Comparison of ENCODE assay signal across 8 cellular contexts in genomic region chr14:56199095-56199975, GRCh38.
A peak's percentile ranks its signal among the peaks of the same experiment; 100 is the strongest.
DNase-seq lines count a peak whose midpoint lies in the region; ATAC-seq and TF ChIP-seq lines count a peak whose summit lies in the region.

No MANE protein-coding gene starts in this region.

- DNase-seq in NAMALWA (ENCODE audit: low spot score) (peak; percentile 13), fibroblast of gingiva (ENCODE audit: low read depth) (peak; percentile 98), sigmoid colon (peak; percentile 85), NCI-H146 (lab: John Stamatoyannopoulos, UW) (no peak), H7 (no peak)
- DNase-seq in stimulated activated naive CD8-positive, alpha-beta T cell treated with anti-CD3 and anti-CD28 coated beads, Interleukin-15, Interleukin-2, amounts not matched to agents 100 U/mL and 50 U/mL, for 24 hours, result no peak

- H3K9ac ChIP-seq in BLaER1 treated with 17β-estradiol and CSF1 and Interleukin-3, amounts not matched to agents 10 nM and 100 nM, result no peak overlapping the region; a peak in 1 of 22 replicates

- WGBS in sigmoid colon, 2 donors, result 46 to 62% methylated on average over 6 of the region's 6 CpGs

- H3K36me3 ChIP-seq in BLaER1 treated with 17β-estradiol and CSF1 and Interleukin-3, amounts not matched to agents 10 nM and 100 nM, result peaks cover 0 to 36% (median 31%) of the 10 kb centered on the region in 11 experiments; a peak in 16 of 22 replicates
- no peaks in the 10 kb centered on the region for H3K36me3 ChIP-seq in sigmoid colon
- H3K36me3 ChIP-seq in H7 (replicated peaks; ENCODE audit: control insufficient read depth, insufficient read depth, low read length), result no peaks in the 10 kb centered on the region

- no peak for TF ChIP-seq CTCF in sigmoid colon (IDR thresholded peaks at IDR 0.05)

- peaks cover 0 to 21% (median 0%) of the 10 kb centered on the region in 11 experiments; a peak in 5 of 22 replicates for H4K20me1 ChIP-seq in BLaER1 treated with 17β-estradiol and CSF1 and Interleukin-3, amounts not matched to agents 10 nM and 100 nM

- no peak for TF ChIP-seq POLR2A in sigmoid colon (IDR thresholded peaks at IDR 0.05)

- peak in 2 of 4 donors; percentile 51 to 74 for TF ChIP-seq EP300 in sigmoid colon (IDR thresholded peaks at IDR 0.05)

- peak overlapping the region in 10 of 11 experiments; percentile 3 to 58 (median 31); a peak in 14 of 22 replicates for H3K27ac ChIP-seq in BLaER1 treated with 17β-estradiol and CSF1 and Interleukin-3, amounts not matched to agents 10 nM and 100 nM
- peak overlapping the region; percentile 64 to 82 (median 78) for H3K27ac ChIP-seq in sigmoid colon

- H3K27me3 ChIP-seq in BLaER1 treated with 17β-estradiol and CSF1 and Interleukin-3, amounts not matched to agents 10 nM and 100 nM, result no peaks in the 10 kb centered on the region
- no peaks in the 10 kb centered on the region for H3K27me3 ChIP-seq in sigmoid colon
- H3K27me3 ChIP-seq in H7 (ENCODE audit: control insufficient read depth, insufficient read depth, low read length), result no peaks in the 10 kb centered on the region

- H3K9me3 ChIP-seq in BLaER1 treated with 17β-estradiol and CSF1 and Interleukin-3, amounts not matched to agents 10 nM and 100 nM (replicated peaks in 1 of 11), result peaks cover 0 to 52% (median 41%) of the 10 kb centered on the region in 11 experiments; a peak in 19 of 22 replicates
- no peaks in the 10 kb centered on the region for H3K9me3 ChIP-seq in sigmoid colon

- intact Hi-C loops in sigmoid colon (cut with DNase I), result loop anchor here (5.0 kb wide), 1 partner anchor 82 kb away; the partner anchor contains the start of gene PELI2

- peak; percentile 39 for ATAC-seq in GM21737 (IDR thresholded peaks at IDR 0.05; ENCODE audit: unreplicated experiment)
- no peak for ATAC-seq in stimulated activated naive CD8-positive, alpha-beta T cell treated with anti-CD3 and anti-CD28 coated beads, Interleukin-15, Interleukin-2, amounts not matched to agents 100 U/mL and 50 U/mL, for 24 hours

- H3K4me3 ChIP-seq in BLaER1 treated with 17β-estradiol and CSF1 and Interleukin-3, amounts not matched to agents 10 nM and 100 nM, result no peak overlapping the region
- H3K4me3 ChIP-seq in sigmoid colon, result no peak overlapping the region
- H3K4me3 ChIP-seq in H7 (ENCODE audit: insufficient read depth, low read depth, low read length), result no peak overlapping the region

- H3K4me2 ChIP-seq in BLaER1 treated with 17β-estradiol and CSF1 and Interleukin-3, amounts not matched to agents 10 nM and 100 nM, result peak overlapping the region; percentile 15 to 83 (median 24); a peak in 16 of 22 replicates

- peaks cover 48 to 68% (median 60%) of the 10 kb centered on the region in 10 experiments for H3K4me1 ChIP-seq in BLaER1 treated with 17β-estradiol and CSF1 and Interleukin-3, amounts not matched to agents 10 nM and 100 nM
- peaks cover 0 to 53% (median 32%) of the 10 kb centered on the region in 4 donors for H3K4me1 ChIP-seq in sigmoid colon

Comparison
In these comparisons a context has a peak if more than half of its experiments do, and no peak if none do; other contexts are left out.
1. DNase-seq: peak in NAMALWA (single experiment), fibroblast of gingiva (single experiment) and sigmoid colon (single experiment); none in NCI-H146 (single experiment), stimulated activated naive CD8-positive, alpha-beta T cell treated with anti-CD3 and anti-CD28 coated beads, Interleukin-15, Interleukin-2, amounts not matched to agents 100 U/mL and 50 U/mL, for 24 hours (single experiment) and H7 (single experiment).